18 cellular contexts compared by ENCODE assay signal in genomic region chr11:12436266-12436665, GRCh38. TPM values are rescaled to one million over a fixed set of nuclear protein-coding genes. Genes with fewer than 3 reads are reported as not detected.
DNase-seq lines count a peak whose midpoint lies in the region; ATAC-seq and TF ChIP-seq lines count a peak whose summit lies in the region.
"Had no signal": no experiment of that assay in that cellular context is flagged by ENCODE, and none has a peak within 500 bp of the region (broad histone marks: within the 10 kb centered on the region; RNA-seq: fewer than 3 reads in every experiment).

No MANE protein-coding gene starts in this region.

- H3K36me3 Mint-ChIP-seq in chondrocyte (ENCODE audit: low read depth) (peaks cover 10% of the 10 kb centered on the region), osteocyte (ENCODE audit: unreplicated experiment) (peaks cover 7% of the 10 kb centered on the region)

- H3K4me1 ChIP-seq in heart right ventricle (peaks cover 29 to 70% (median 55%) of the 10 kb centered on the region in 9 donors), uterus (peaks cover under 1 to 7% of the 10 kb centered on the region in 2 donors)

- peak; percentile 41 to 80 (median 72) for ATAC-seq in heart right ventricle
- no peak for ATAC-seq in HG03342 (IDR thresholded peaks at IDR 0.05; ENCODE audit: unreplicated experiment)
- ATAC-seq in GM19395 (IDR thresholded peaks at IDR 0.05; ENCODE audit: unreplicated experiment) = no peak
- ATAC-seq: A549, HepG2 had no signal

- TF ChIP-seq CTCF in chondrocyte (IDR thresholded peaks at IDR 0.05) (no peak), heart right ventricle (IDR thresholded peaks at IDR 0.05) (no peak), osteocyte (IDR thresholded peaks at IDR 0.05) (no peak), uterus (IDR thresholded peaks at IDR 0.05) (no peak)

- no peaks in the 10 kb centered on the region for H3K27me3 Mint-ChIP-seq in chondrocyte (ENCODE audit: low read depth)
- no peaks in the 10 kb centered on the region for H3K27me3 Mint-ChIP-seq in osteocyte (ENCODE audit: unreplicated experiment)
- H3K27me3 Mint-ChIP-seq: CD4-positive, alpha-beta T cell had no signal

- intact Hi-C loops in heart right ventricle (cut with DNase I) (no loop called here), uterus (cut with DNase I; ENCODE audit: low total_unique reads) (no loop called here)

- H3K4me3 Mint-ChIP-seq in chondrocyte (ENCODE audit: unreplicated experiment) (no peak overlapping the region), osteocyte (ENCODE audit: unreplicated experiment) (no peak overlapping the region)
- H3K4me3 Mint-ChIP-seq: CD4-positive, alpha-beta T cell; HFFc6 had no signal

- peaks cover 0 to 11% (median 0%) of the 10 kb centered on the region in 11 donors for H3K9me3 ChIP-seq in heart right ventricle
- no peaks in the 10 kb centered on the region for H3K9me3 ChIP-seq in uterus
- H3K9me3 ChIP-seq: A549 had no signal

- no peaks in the 10 kb centered on the region for H3K27me3 ChIP-seq in heart right ventricle
- H3K27me3 ChIP-seq in uterus = no peaks in the 10 kb centered on the region

- TF ChIP-seq POLR2A in uterus (IDR thresholded peaks at IDR 0.05) = no peak

- no peaks in the 10 kb centered on the region for H3K9me3 Mint-ChIP-seq in chondrocyte (ENCODE audit: low read depth)
- H3K9me3 Mint-ChIP-seq in osteocyte (ENCODE audit: unreplicated experiment) = no peaks in the 10 kb centered on the region
- H3K9me3 Mint-ChIP-seq: CD4-positive, alpha-beta T cell; HFFc6 had no signal

- H3K4me1 Mint-ChIP-seq in chondrocyte (ENCODE audit: low read depth) (peaks cover 68% of the 10 kb centered on the region), osteocyte (ENCODE audit: unreplicated experiment) (peaks cover 74% of the 10 kb centered on the region)

- peak overlapping the region; percentile 49 to 83 (median 80) for H3K27ac ChIP-seq in heart right ventricle
- peak overlapping the region; percentile 87 to 96 for H3K27ac ChIP-seq in uterus
- H3K27ac ChIP-seq: A549 had no signal

- H3K36me3 ChIP-seq in heart right ventricle (no peaks in the 10 kb centered on the region), uterus (no peaks in the 10 kb centered on the region)

- DNase-seq in chondrocyte (ENCODE audit: low spot score) = no peak
- DNase-seq in heart right ventricle = no peak
- peak; percentile 5 for DNase-seq in osteocyte (ENCODE audit: extremely low spot score, unreplicated experiment)
- DNase-seq in uterus = no peak
- no peak for DNase-seq in NCI-H82 (lab: John Stamatoyannopoulos, UW)
- DNase-seq: Calu3; CD4-positive, alpha-beta T cell; GF-D8; HFFc6; KG1; NCI-H1105 treated with DMSO at 0.1 percent for 48 hours; NCI-H1694; NCI-H748 treated with DMSO at 0.1 percent for 48 hours; SIG-M5 had no signal

- H3K4me3 ChIP-seq in heart right ventricle (no peak overlapping the region), uterus (no peak overlapping the region)
- H3K4me3 ChIP-seq: A549 had no signal

- 45 to 71% methylated on average over 1 of the region's 1 CpG for WGBS in heart right ventricle, 2 donors

- peak overlapping the region; percentile 39 for H3K27ac Mint-ChIP-seq in chondrocyte (ENCODE audit: unreplicated experiment)
- H3K27ac Mint-ChIP-seq in osteocyte (ENCODE audit: unreplicated experiment) = peak overlapping the region; percentile 97
- H3K27ac Mint-ChIP-seq: CD4-positive, alpha-beta T cell; HFFc6 had no signal

RNA-seq across cellular contexts. Expression of gene PARVA, which starts 58.9 kb away (rescaled TPM):
- total RNA-seq in chondrocyte (147 to 170 TPM (median 158 TPM) in 3 replicates), heart right ventricle (10 to 100 TPM; 57.7 to 84.8 (median 68.6) TPM), osteocyte (144 and 148 TPM in 2 replicates), uterus (100 to 1,000 TPM in 1 of 4 donors, 10 to 100 TPM in 3; 52.9 to 188 (median 66.5) TPM)
- 10 to 100 TPM; 20.1 to 33.6 TPM for polyA plus RNA-seq in heart right ventricle

Comparison
In these comparisons a context has a peak if more than half of its experiments do, and no peak if none do; other contexts are left out.
1. ATAC-seq: peak in heart right ventricle (8 of 8); none in HG03342 (single experiment) and GM19395 (single experiment).